8 cellular contexts compared by ENCODE assay signal in the genomic region with DNA sequence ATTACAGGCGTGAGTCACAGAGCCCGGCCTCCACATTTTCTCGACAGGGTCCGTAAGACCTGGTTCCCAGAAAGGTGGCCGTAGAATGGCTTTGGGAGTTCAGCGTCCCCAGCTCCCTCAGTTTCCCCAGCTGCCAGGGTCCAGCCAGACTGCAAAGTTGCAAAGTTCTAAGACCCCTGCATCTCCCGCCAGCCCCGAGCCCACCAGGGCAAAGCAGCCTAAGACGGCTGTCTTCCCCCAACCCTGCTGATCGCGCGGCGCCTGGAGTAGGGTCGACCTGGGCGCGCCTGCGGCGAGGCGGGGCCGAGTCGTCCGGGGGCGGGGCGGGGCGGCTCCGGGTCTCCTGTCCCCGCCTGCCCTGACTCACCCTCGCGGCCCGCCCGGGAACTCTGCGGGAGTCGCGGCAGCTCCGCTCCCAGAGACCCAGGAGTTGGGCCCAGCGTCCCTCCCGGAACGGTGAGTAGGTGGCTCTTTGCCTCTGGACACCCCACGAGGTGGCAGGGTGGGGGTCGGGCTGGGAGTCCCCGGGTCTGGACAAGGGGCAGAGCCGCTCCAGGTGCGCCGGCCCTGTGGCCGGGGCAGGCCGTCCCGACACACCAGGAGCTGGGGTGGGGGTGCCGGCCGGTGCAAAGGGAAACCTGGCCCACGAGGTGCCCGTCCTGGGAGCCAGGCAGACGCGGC. TPM values are rescaled to one million over a fixed set of nuclear protein-coding genes. Genes with fewer than 3 reads are reported as not detected.
DNase-seq lines count a peak whose midpoint lies in the region; ATAC-seq and TF ChIP-seq lines count a peak whose summit lies in the region.

Gene LRRC8E (plus strand): TSS at position 366 of the 681 bp plus-strand sequence. CDS start 7,094 bp downstream, outside the sequence.

- H3K4me3 Mint-ChIP-seq in activated CD4-positive, alpha-beta T cell treated with anti-CD3 and anti-CD28 coated beads, Interleukin-2, amount 10 ng/mL, durations not matched to agents 7 days and 5 days, result no peak within 1 kb of the TSS
- no peak within 1 kb of the TSS for H3K4me3 Mint-ChIP-seq in activated CD4-positive, alpha-beta memory T cell treated with anti-CD3 and anti-CD28 coated beads, Interleukin-2, amount 10 ng/mL, durations not matched to agents 7 days and 5 days

- POLR2A ChIA-PET in activated CD4-positive, alpha-beta T cell treated with anti-CD3 and anti-CD28 coated beads, Interleukin-2, amount 10 ng/mL, durations not matched to agents 7 days and 5 days (lab: Charles Lee), result no interaction called here
- POLR2A ChIA-PET in activated CD4-positive, alpha-beta memory T cell treated with anti-CD3 and anti-CD28 coated beads, Interleukin-2, amount 10 ng/mL, durations not matched to agents 7 days and 5 days (lab: Charles Lee), result no interaction called here

- TF ChIP-seq CTCF in foreskin fibroblast (IDR thresholded peaks at IDR 0.05; ENCODE audit: low read depth, low read length), result no peak

- no peaks in the 10 kb centered on the region for H3K27me3 ChIP-seq in trophoblast cell (ENCODE audit: insufficient read depth, low read length)

- peaks cover 14% of the 10 kb centered on the region for H3K27me3 Mint-ChIP-seq in activated CD4-positive, alpha-beta T cell treated with anti-CD3 and anti-CD28 coated beads, Interleukin-2, amount 10 ng/mL, durations not matched to agents 7 days and 5 days
- H3K27me3 Mint-ChIP-seq in activated CD4-positive, alpha-beta memory T cell treated with anti-CD3 and anti-CD28 coated beads, Interleukin-2, amount 10 ng/mL, durations not matched to agents 7 days and 5 days, result peaks cover 7% of the 10 kb centered on the region

- peaks cover 7% of the 10 kb centered on the region for H3K4me1 Mint-ChIP-seq in activated CD4-positive, alpha-beta T cell treated with anti-CD3 and anti-CD28 coated beads, Interleukin-2, amount 10 ng/mL, durations not matched to agents 7 days and 5 days
- peaks cover 3% of the 10 kb centered on the region for H3K4me1 Mint-ChIP-seq in activated CD4-positive, alpha-beta memory T cell treated with anti-CD3 and anti-CD28 coated beads, Interleukin-2, amount 10 ng/mL, durations not matched to agents 7 days and 5 days

- no peaks in the 10 kb centered on the region for H3K79me2 ChIP-seq in trophoblast cell (ENCODE audit: control insufficient read depth, insufficient read depth, low read length, poor library complexity)

- peak within 1 kb of the TSS; percentile 7 for H2BK12ac ChIP-seq in trophoblast cell (ENCODE audit: low read length)

- no peak within 1 kb of the TSS for H2BK5ac ChIP-seq in trophoblast cell (ENCODE audit: low read depth, low read length, poor library complexity)

- no peak for ATAC-seq in GM18907 (IDR thresholded peaks at IDR 0.05; ENCODE audit: unreplicated experiment)

- H2AFZ ChIP-seq in trophoblast cell (ENCODE audit: insufficient read depth, low read length, poor library complexity), result no peak within 1 kb of the TSS

- H2BK120ac ChIP-seq in trophoblast cell (ENCODE audit: insufficient read depth, low read length, poor library complexity), result no peak within 1 kb of the TSS

- no peak within 1 kb of the TSS for H3K18ac ChIP-seq in trophoblast cell (ENCODE audit: low read length)

- peak within 1 kb of the TSS; percentile 64 for H3K9ac ChIP-seq in trophoblast cell (ENCODE audit: low read length)

- no peak within 1 kb of the TSS for H4K12ac ChIP-seq in trophoblast cell (ENCODE audit: low read depth, low read length)

- no peaks in the 10 kb centered on the region for H3K9me3 ChIP-seq in trophoblast cell (ENCODE audit: insufficient read depth, low read depth, low read length)

- H3K4me3 ChIP-seq in foreskin fibroblast (ENCODE audit: low read depth in 1 of 2, low read length in 2 of 2) (peak within 1 kb of the TSS; percentile 68 to 72), trophoblast cell (ENCODE audit: low read depth, low read length) (peak within 1 kb of the TSS; percentile 69)

- H3K9me3 Mint-ChIP-seq in activated CD4-positive, alpha-beta T cell treated with anti-CD3 and anti-CD28 coated beads, Interleukin-2, amount 10 ng/mL, durations not matched to agents 7 days and 5 days, result no peaks in the 10 kb centered on the region
- no peaks in the 10 kb centered on the region for H3K9me3 Mint-ChIP-seq in activated CD4-positive, alpha-beta memory T cell treated with anti-CD3 and anti-CD28 coated beads, Interleukin-2, amount 10 ng/mL, durations not matched to agents 7 days and 5 days

- H3K4me2 ChIP-seq in trophoblast cell (ENCODE audit: low read length), result peak within 1 kb of the TSS; percentile 78

- WGBS in trophoblast cell (ENCODE audit: extremely low coverage, insufficient coverage, insufficient read length), result no CpG with 5 or more reads among the region's 53 CpGs

- no peak within 1 kb of the TSS for H3K27ac Mint-ChIP-seq in activated CD4-positive, alpha-beta T cell treated with anti-CD3 and anti-CD28 coated beads, Interleukin-2, amount 10 ng/mL, durations not matched to agents 7 days and 5 days
- H3K27ac Mint-ChIP-seq in activated CD4-positive, alpha-beta memory T cell treated with anti-CD3 and anti-CD28 coated beads, Interleukin-2, amount 10 ng/mL, durations not matched to agents 7 days and 5 days, result no peak within 1 kb of the TSS

- H3K27ac ChIP-seq in trophoblast cell (ENCODE audit: low read depth, low read length), result no peak within 1 kb of the TSS

- peak within 1 kb of the TSS; percentile 59 for H2AK5ac ChIP-seq in trophoblast cell (ENCODE audit: low read length)

- no peak within 1 kb of the TSS for H3K4ac ChIP-seq in trophoblast cell (ENCODE audit: low read depth, low read length)

- H3K79me1 ChIP-seq in trophoblast cell (ENCODE audit: low read length), result no peaks in the 10 kb centered on the region

- no peak within 1 kb of the TSS for H3K23ac ChIP-seq in trophoblast cell (ENCODE audit: low read length)

- peak; percentile 27 for DNase-seq in activated CD4-positive, alpha-beta T cell treated with anti-CD3 and anti-CD28 coated beads for 1 hour
- DNase-seq in activated CD4-positive, alpha-beta T cell treated with anti-CD3 and anti-CD28 coated beads, Interleukin-2, amount 10 ng/mL, durations not matched to agents 7 days and 5 days, result no peak
- peak; percentile 37 for DNase-seq in activated CD4-positive, alpha-beta memory T cell treated with anti-CD3 and anti-CD28 coated beads, Interleukin-2, amount 10 ng/mL, durations not matched to agents 7 days and 5 days
- DNase-seq in foreskin fibroblast (peak; percentile 58 to 86), trophoblast cell (peak; percentile 73 to 84), NCI-H1436 (lab: John Stamatoyannopoulos, UW) (no peak), GOT3 (lab: John Stamatoyannopoulos, UW) (no peak)

- H4K91ac ChIP-seq in trophoblast cell (ENCODE audit: low read depth, low read length), result peak within 1 kb of the TSS; percentile 15

- no peaks in the 10 kb centered on the region for H3K36me3 Mint-ChIP-seq in activated CD4-positive, alpha-beta T cell treated with anti-CD3 and anti-CD28 coated beads, Interleukin-2, amount 10 ng/mL, durations not matched to agents 7 days and 5 days (ENCODE audit: low read depth)
- H3K36me3 Mint-ChIP-seq in activated CD4-positive, alpha-beta memory T cell treated with anti-CD3 and anti-CD28 coated beads, Interleukin-2, amount 10 ng/mL, durations not matched to agents 7 days and 5 days (ENCODE audit: low read depth), result no peaks in the 10 kb centered on the region

- peak within 1 kb of the TSS; percentile 72 for H4K8ac ChIP-seq in trophoblast cell (ENCODE audit: low read depth, low read length)

- H3K4me1 ChIP-seq in trophoblast cell (ENCODE audit: control insufficient read depth in 1 of 2, insufficient read depth in 2 of 2, low read length in 2 of 2), result peaks cover 0 to 8% of the 10 kb centered on the region in 2 experiments

- H3K36me3 ChIP-seq in trophoblast cell (ENCODE audit: control insufficient read depth in 1 of 2, insufficient read depth in 2 of 2, low read length in 2 of 2), result no peaks in the 10 kb centered on the region

- H3K14ac ChIP-seq in trophoblast cell (ENCODE audit: low read length), result no peak within 1 kb of the TSS

- CTCF ChIA-PET in activated CD4-positive, alpha-beta T cell treated with anti-CD3 and anti-CD28 coated beads, Interleukin-2, amount 10 ng/mL, durations not matched to agents 7 days and 5 days (lab: Charles Lee), result interaction anchor here (1.0 to 2.1 kb wide), 4 partner anchors 10 to 29 kb away, joined by 3 to 7 read pairs (median 4); partner anchors contain the start of gene MAP2K7
- CTCF ChIA-PET in activated CD4-positive, alpha-beta memory T cell treated with anti-CD3 and anti-CD28 coated beads, Interleukin-2, amount 10 ng/mL, durations not matched to agents 7 days and 5 days (lab: Charles Lee), result interaction anchor here (1.2 kb wide), 1 partner anchor 19 kb away, joined by 5 read pairs; no protein-coding TSS in a partner anchor

RNA-seq across cellular contexts. Expression of gene LRRC8E, which starts in this region (rescaled TPM):
- not detected for total RNA-seq in activated CD4-positive, alpha-beta T cell treated with anti-CD3 and anti-CD28 coated beads, Interleukin-2, amount 10 ng/mL, durations not matched to agents 7 days and 5 days
- total RNA-seq in activated CD4-positive, alpha-beta memory T cell treated with anti-CD3 and anti-CD28 coated beads, Interleukin-2, amount 10 ng/mL, durations not matched to agents 7 days and 5 days, result not detected
- polyA plus RNA-seq in trophoblast cell (2013), result 2.3 and 2.4 TPM in 2 replicates

Comparison
In these comparisons a context has a peak if more than half of its experiments do, and no peak if none do; other contexts are left out.
1. DNase-seq: peak in activated CD4-positive, alpha-beta T cell treated with anti-CD3 and anti-CD28 coated beads for 1 hour (single experiment), foreskin fibroblast (2 of 2) and trophoblast cell (2 of 2); none in activated CD4-positive, alpha-beta T cell treated with anti-CD3 and anti-CD28 coated beads, Interleukin-2, amount 10 ng/mL, durations not matched to agents 7 days and 5 days (single experiment), NCI-H1436 (single experiment) and GOT3 (single experiment).
2. Peak in DNase-seq in activated CD4-positive, alpha-beta memory T cell treated with anti-CD3 and anti-CD28 coated beads, Interleukin-2, amount 10 ng/mL, durations not matched to agents 7 days and 5 days; RNA of the gene not detected or under 1 TPM.